In the genomic region with DNA sequence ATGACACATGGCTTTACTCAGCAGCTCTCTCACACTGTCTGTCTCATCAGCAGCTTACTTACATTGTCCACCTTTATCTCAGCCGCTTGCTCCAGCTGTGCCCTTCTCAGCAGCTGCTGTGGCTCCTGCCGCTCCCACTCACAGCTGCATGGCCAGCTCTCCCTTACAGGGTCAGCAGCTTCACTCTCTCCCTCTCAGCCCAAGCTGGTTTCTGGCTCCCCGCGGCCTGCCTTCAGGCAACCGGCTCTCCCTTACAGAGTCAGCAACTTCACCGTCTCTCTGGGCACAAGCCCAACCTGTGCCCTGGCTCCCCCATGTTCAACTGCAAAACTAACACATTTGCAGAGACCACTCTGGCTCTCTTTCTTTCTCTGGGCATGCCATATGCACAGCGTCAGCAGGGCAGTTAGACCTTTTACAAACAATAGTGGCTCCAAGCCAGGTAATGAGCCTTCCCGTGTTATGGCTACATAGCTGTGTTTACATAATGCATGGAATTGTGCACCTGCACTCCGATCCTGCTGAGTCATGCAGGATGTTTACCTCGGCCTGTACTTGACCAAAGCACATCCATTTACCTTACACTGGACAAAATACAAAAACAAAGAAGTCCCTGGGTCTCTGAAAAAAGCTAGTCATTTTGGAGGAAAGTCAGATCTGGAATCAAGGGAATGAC, we compare ENCODE assay signal across 21 cellular contexts.
A peak's percentile ranks its signal among the peaks of the same experiment; 100 is the strongest.
DNase-seq lines count a peak whose midpoint lies in the region; ATAC-seq and TF ChIP-seq lines count a peak whose summit lies in the region.
"Had no signal": no experiment of that assay in that cellular context is flagged by ENCODE, and none has a peak within 500 bp of the region (broad histone marks: within the 10 kb centered on the region; RNA-seq: fewer than 3 reads in every experiment).

No MANE protein-coding gene starts in this region.

- H3K4ac ChIP-seq in IMR-90 (ENCODE audit: low read depth, low read length), result no peak overlapping the region

- no peak for TF ChIP-seq CTCF in IMR-90 (conservative IDR thresholded peaks at IDR 0.05; ENCODE audit: low read depth, low read length)
- TF ChIP-seq CTCF in PC-9 (conservative IDR thresholded peaks at IDR 0.05), result no peak
- no peak for TF ChIP-seq CTCF in thyroid gland (IDR thresholded peaks at IDR 0.05)
- no peak for TF ChIP-seq CTCF in BE2C (IDR thresholded peaks at IDR 0.05; ENCODE audit: low read depth, low read length)

- intact Hi-C loops in IMR-90 (cut with micrococcal nuclease), result no loop called here
- intact Hi-C loops in PC-9 (cut with micrococcal nuclease; ENCODE audit: unreplicated experiment), result no loop called here
- intact Hi-C loops in thyroid gland (cut with DNase I), result no loop called here

- H4K91ac ChIP-seq in IMR-90 (ENCODE audit: insufficient read depth, low read depth, low read length), result no peak overlapping the region

- no peak overlapping the region for H4K8ac ChIP-seq in IMR-90 (ENCODE audit: low read depth in 2 of 2, low read length in 2 of 2)

- H3K9me2 ChIP-seq in PC-9 (ENCODE audit: insufficient read depth), result 0 out of 2 replicates have a peak, but pooled peaks cover 6% of the 10 kb centered on the region

- BruUV-seq in IMR-90 (replicated peaks; lab: Mats Ljungman, UMichigan) (no TSS peak), PC-9 (replicated peaks; lab: Mats Ljungman, UMichigan) (no TSS peak)

- H3K56ac ChIP-seq in IMR-90 (ENCODE audit: extremely low read depth, insufficient read depth, low read length), result no peak overlapping the region

- no peaks in the 10 kb centered on the region for H3K9me1 ChIP-seq in IMR-90 (ENCODE audit: insufficient read depth, low read length)

- H2AFZ ChIP-seq in IMR-90 (replicated peaks; ENCODE audit: low read length, poor library complexity) (peak overlapping the region; percentile 5), PC-9 (peak overlapping the region; percentile 55)

- H3K79me1 ChIP-seq in IMR-90 (ENCODE audit: low read depth in 1 of 2, low read length in 2 of 2), result no peaks in the 10 kb centered on the region

- H3K9me3 ChIP-seq in IMR-90 (ENCODE audit: control insufficient read depth, insufficient read depth, low read length) (no peaks in the 10 kb centered on the region), PC-9 (ENCODE audit: insufficient read depth, low read depth) (peaks cover 4% of the 10 kb centered on the region; the same call in 1 of the 2 replicates), thyroid gland (no peaks in the 10 kb centered on the region), BE2C (no peaks in the 10 kb centered on the region)
- H3K9me3 ChIP-seq: gastroesophageal sphincter, right atrium auricular region had no signal

- H2BK15ac ChIP-seq in IMR-90 (ENCODE audit: low read depth, low read length), result no peak overlapping the region

- no peaks in the 10 kb centered on the region for H4K20me1 ChIP-seq in IMR-90 (ENCODE audit: insufficient read depth, low read length)
- H4K20me1 ChIP-seq in PC-9 (ENCODE audit: insufficient read depth), result no peaks in the 10 kb centered on the region
- H4K20me1 ChIP-seq: BLaER1 had no signal

- ATAC-seq in IMR-90 (ENCODE audit: low read depth) (no peak), GM18498 (IDR thresholded peaks at IDR 0.05; ENCODE audit: unreplicated experiment) (no peak)
- ATAC-seq: activated CD4-positive, CD25-positive, alpha-beta regulatory T cell treated with anti-CD3 and anti-CD28 coated beads, Interleukin-2, amount 50 U/mL, for 24 hours; esophagus mucosa; gastroesophageal sphincter; naive thymus-derived CD4-positive, alpha-beta T cell had no signal

- H3K79me2 ChIP-seq in PC-9 (ENCODE audit: low read depth), result no peaks in the 10 kb centered on the region

- no peak overlapping the region for H2BK5ac ChIP-seq in IMR-90 (ENCODE audit: low read depth, low read length, poor library complexity, severe bottlenecking)

- H3F3A ChIP-seq in PC-9 (ENCODE audit: insufficient read depth, low read depth), result peaks cover 8% of the 10 kb centered on the region; the same call in 1 of the 2 replicates

- no peak overlapping the region for H2BK20ac ChIP-seq in IMR-90 (ENCODE audit: low read depth, low read length)

- no peak overlapping the region for H4K5ac ChIP-seq in IMR-90 (ENCODE audit: low read depth, low read length)

- CTCF ChIA-PET in IMR-90 (lab: Yijun Ruan, JAX) (no interaction called here), PC-9 (lab: Charles Lee) (no interaction called here)

- no peak overlapping the region for H3K4me2 ChIP-seq in IMR-90 (ENCODE audit: low read depth, low read length)
- no peak overlapping the region for H3K4me2 ChIP-seq in PC-9
- H3K4me2 ChIP-seq: BLaER1 had no signal

- in situ Hi-C loops in IMR-90 (cut with MboI; ENCODE audit: low sequenced_read_pairs), result no loop called here

- H2AK5ac ChIP-seq in IMR-90 (ENCODE audit: low read depth, low read length), result no peak overlapping the region

- no peak overlapping the region for H2AK9ac ChIP-seq in IMR-90 (replicated peaks; ENCODE audit: low read depth, low read length, poor library complexity)

- dilution Hi-C loops in IMR-90 (cut with HindIII; ENCODE audit: low sequenced_read_pairs, unreplicated experiment), result no loop called here

- H3K4me1 ChIP-seq in IMR-90 (ENCODE audit: control insufficient read depth, insufficient read depth, low read length) (no peaks in the 10 kb centered on the region), PC-9 (replicated peaks; ENCODE audit: insufficient read depth) (peaks cover 5% of the 10 kb centered on the region; the same call in 1 of the 2 replicates), thyroid gland (no peaks in the 10 kb centered on the region), BE2C (no peaks in the 10 kb centered on the region)
- H3K4me1 ChIP-seq: BLaER1, gastroesophageal sphincter, right atrium auricular region had no signal

- POLR2A ChIA-PET in IMR-90 (lab: Charles Lee; ENCODE audit: unreplicated experiment), result no interaction called here
- POLR2A ChIA-PET in PC-9 (lab: Charles Lee; ENCODE audit: unreplicated experiment), result no interaction called here

- WGBS in IMR-90 (ENCODE audit: extremely low coverage in 2 of 2, insufficient read length in 1 of 2), 2 experiments, result 100% methylated on average over 2 of the region's 10 CpGs; no CpG with 5 or more reads in 1 of the 2 experiments
- WGBS in thyroid gland, 2 donors, result 77 to 84% methylated on average over 10 of the region's 10 CpGs

- no peak overlapping the region for H3K14ac ChIP-seq in IMR-90 (replicated peaks; ENCODE audit: low read depth, low read length)

- H3K27me3 ChIP-seq in IMR-90 (ENCODE audit: control insufficient read depth, insufficient read depth, low read length), result no peaks in the 10 kb centered on the region
- no peaks in the 10 kb centered on the region for H3K27me3 ChIP-seq in PC-9 (ENCODE audit: insufficient read depth, low read depth)
- H3K27me3 ChIP-seq in thyroid gland, result no peaks in the 10 kb centered on the region
- H3K27me3 ChIP-seq in BE2C, result no peaks in the 10 kb centered on the region
- H3K27me3 ChIP-seq: BLaER1, dorsolateral prefrontal cortex, gastroesophageal sphincter, right atrium auricular region had no signal

- no peak overlapping the region for H2BK120ac ChIP-seq in IMR-90 (ENCODE audit: low read depth, low read length)

- TF ChIP-seq POLR2A in IMR-90 (IDR thresholded peaks at IDR 0.05; ENCODE audit: low read depth, low read length) (no peak), erythroblast (IDR thresholded peaks at IDR 0.05; ENCODE audit: low read length) (no peak), thyroid gland (IDR thresholded peaks at IDR 0.05) (no peak)

- H3K36me3 ChIP-seq in IMR-90 (ENCODE audit: control insufficient read depth, insufficient read depth, low read length), result no peaks in the 10 kb centered on the region
- H3K36me3 ChIP-seq in PC-9 (ENCODE audit: low read depth), result no peaks in the 10 kb centered on the region
- H3K36me3 ChIP-seq in thyroid gland, result no peaks in the 10 kb centered on the region
- no peaks in the 10 kb centered on the region for H3K36me3 ChIP-seq in BE2C
- H3K36me3 ChIP-seq: BLaER1, gastroesophageal sphincter, right atrium auricular region had no signal

- no peak overlapping the region for H3K27ac ChIP-seq in IMR-90 (ENCODE audit: insufficient read depth, low read length)
- H3K27ac ChIP-seq in PC-9, result peak overlapping the region; percentile 47
- no peak overlapping the region for H3K27ac ChIP-seq in thyroid gland
- H3K27ac ChIP-seq: BLaER1, dorsolateral prefrontal cortex, gastroesophageal sphincter, right atrium auricular region had no signal

- no peak overlapping the region for H3K4me3 ChIP-seq in IMR-90 (ENCODE audit: insufficient read depth, low read depth, low read length)
- no peak overlapping the region for H3K4me3 ChIP-seq in PC-9
- H3K4me3 ChIP-seq in thyroid gland (replicated peaks in 1 of 3), result no peak overlapping the region
- H3K4me3 ChIP-seq in BE2C (ENCODE audit: low read depth, low read length), result no peak overlapping the region
- H3K4me3 ChIP-seq: BLaER1, dorsolateral prefrontal cortex, gastroesophageal sphincter, right atrium auricular region had no signal

- H3K9ac ChIP-seq in IMR-90 (ENCODE audit: low read depth, low read length), result no peak overlapping the region
- H3K9ac ChIP-seq: BLaER1 had no signal

- TF ChIP-seq RAD21 in IMR-90 (IDR thresholded peaks at IDR 0.05; ENCODE audit: low read length), result no peak

- DNase-seq in NCI-H146 (lab: John Stamatoyannopoulos, UW), result peak; percentile 9
- DNase-seq in NCI-H146 treated with DMSO at 0.1 percent for 48 hours (lab: John Stamatoyannopoulos, UW; ENCODE audit: unreplicated experiment), result no peak
- no peak for DNase-seq in IMR-90
- DNase-seq in PC-9, result peak; percentile 4 to 64
- peak; percentile 15 to 37 for DNase-seq in erythroblast (lab: John Stamatoyannopoulos, UW)
- DNase-seq in thyroid gland, result no peak
- DNase-seq in BE2C, result no peak
- DNase-seq: activated naive CD4-positive, alpha-beta T cell treated with anti-CD3 and anti-CD28 coated beads for 36 hours; activated T-cell treated with anti-CD3 and anti-CD28 coated beads, Interleukin-2, amount 50 U/mL, for 24 hours; Calu3; central memory CD4-positive, alpha-beta T cell; dorsolateral prefrontal cortex; GOT3; NCI-H1105 had no signal

- no peak overlapping the region for H3K23ac ChIP-seq in IMR-90 (ENCODE audit: low read depth, low read length)

- no peak overlapping the region for H3K18ac ChIP-seq in IMR-90 (ENCODE audit: low read depth, low read length)

TF ChIP-seq in IMR-90, 13 proteins besides CTCF, POLR2A, EP300 and RAD21 (continues in another document):
- TF ChIP-seq BHLHE40 (IDR thresholded peaks at IDR 0.05; ENCODE audit: low read depth, low read length) (no peak), CHD1 (IDR thresholded peaks at IDR 0.05; ENCODE audit: low read depth, low read length) (no peak), RCOR1 (IDR thresholded peaks at IDR 0.05; ENCODE audit: insufficient replicate concordance, low read length) (no peak)
- TF ChIP-seq, protein P1, sequence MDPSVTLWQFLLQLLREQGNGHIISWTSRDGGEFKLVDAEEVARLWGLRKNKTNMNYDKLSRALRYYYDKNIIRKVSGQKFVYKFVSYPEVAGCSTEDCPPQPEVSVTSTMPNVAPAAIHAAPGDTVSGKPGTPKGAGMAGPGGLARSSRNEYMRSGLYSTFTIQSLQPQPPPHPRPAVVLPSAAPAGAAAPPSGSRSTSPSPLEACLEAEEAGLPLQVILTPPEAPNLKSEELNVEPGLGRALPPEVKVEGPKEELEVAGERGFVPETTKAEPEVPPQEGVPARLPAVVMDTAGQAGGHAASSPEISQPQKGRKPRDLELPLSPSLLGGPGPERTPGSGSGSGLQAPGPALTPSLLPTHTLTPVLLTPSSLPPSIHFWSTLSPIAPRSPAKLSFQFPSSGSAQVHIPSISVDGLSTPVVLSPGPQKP (IDR thresholded peaks at IDR 0.05; ENCODE audit: borderline replicate concordance, low read depth, low read length), result no peak

Comparison
In these comparisons a context has a peak if more than half of its experiments do, and no peak if none do; other contexts are left out.
1. DNase-seq: peak in NCI-H146 (single experiment), PC-9 (2 of 2) and erythroblast (2 of 2); none in NCI-H146 treated with DMSO at 0.1 percent for 48 hours (single experiment), IMR-90 (single experiment), thyroid gland (0 of 2) and BE2C (single experiment).